Comparison of ENCODE assay signal across 12 cellular contexts in the genomic region with DNA sequence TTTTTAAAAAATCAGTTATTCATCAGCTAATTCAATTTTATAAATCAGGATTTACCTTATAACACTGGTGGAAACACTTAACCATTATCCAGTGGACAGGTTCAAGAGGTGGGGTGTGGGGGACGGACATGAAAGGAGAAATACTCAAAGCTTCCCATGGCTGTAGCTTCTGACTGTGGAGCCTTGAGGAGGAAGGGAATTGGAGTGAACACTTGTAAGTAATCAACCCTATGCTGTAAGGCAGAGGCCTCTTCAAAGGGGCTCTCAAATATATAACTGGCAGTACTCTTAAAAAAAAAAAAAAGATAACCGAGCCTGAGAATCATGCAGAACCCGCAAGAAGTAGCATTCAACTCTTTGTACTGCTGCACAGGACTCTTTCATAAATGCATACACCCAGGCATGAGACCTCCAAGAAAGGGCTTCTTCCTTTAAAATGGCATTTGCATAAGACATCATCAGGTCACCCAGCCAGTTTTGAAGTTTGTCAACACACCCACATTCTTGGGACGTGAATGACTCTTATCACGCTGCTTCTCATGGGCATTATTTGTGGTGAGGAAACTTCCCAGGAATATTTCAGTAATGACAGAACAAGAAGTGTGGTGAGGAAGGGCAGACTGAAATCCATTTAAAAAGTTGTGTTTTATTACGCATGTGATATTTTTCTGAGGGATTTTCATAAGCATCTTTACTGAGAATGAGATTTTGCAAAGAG. TPM values are rescaled to one million over a fixed set of nuclear protein-coding genes. Genes with fewer than 3 reads are reported as not detected.
DNase-seq lines count a peak whose midpoint lies in the region; ATAC-seq, FAIRE-seq and TF ChIP-seq lines count a peak whose summit lies in the region.
"Had no signal": no experiment of that assay in that cellular context is flagged by ENCODE, and none has a peak within 500 bp of the region (broad histone marks: within the 10 kb centered on the region; RNA-seq: fewer than 3 reads in every experiment).

No MANE protein-coding gene starts in this region.

- H3K4me1 ChIP-seq in A549 (peaks cover 30% of the 10 kb centered on the region), body of pancreas (peaks cover 4% of the 10 kb centered on the region)
- H3K4me1 ChIP-seq: parathyroid adenoma had no signal

- TF ChIP-seq POLR2A in A549 (IDR thresholded peaks at IDR 0.05; ENCODE audit: low read length) (no peak), body of pancreas (IDR thresholded peaks at IDR 0.05) (no peak)

- H3K9me3 ChIP-seq in A549 = peaks cover 18% of the 10 kb centered on the region
- H3K9me3 ChIP-seq in body of pancreas = no peaks in the 10 kb centered on the region

- FAIRE-seq in A549 (lab: Jason Lieb, UNC) = no peak
- FAIRE-seq: endothelial cell of umbilical vein had no signal

- peak overlapping the region in 1 of 2 experiments; percentile 24; a peak in 1 of 6 replicates for H3K27ac ChIP-seq in A549
- no peak overlapping the region for H3K27ac ChIP-seq in body of pancreas
- H3K27ac ChIP-seq: parathyroid adenoma had no signal

- intact Hi-C loops in body of pancreas (cut with DNase I) (no loop called here), sciatic nerve (cut with DNase I) (no loop called here)

- peak; percentile 35 to 74 for DNase-seq in A549 (ENCODE audit: low read depth in 1 of 2, low spot score in 1 of 2)
- DNase-seq in HPDE6-E6E7 (ENCODE audit: extremely low spot score) = peak; percentile 67
- no peak for DNase-seq in body of pancreas
- DNase-seq in kidney tubule cell (ENCODE audit: low spot score) = peak; percentile 93
- no peak for DNase-seq in hypothalamus (lab: John Stamatoyannopoulos, UW)
- DNase-seq in sciatic nerve (ENCODE audit: low spot score) = no peak
- no peak for DNase-seq in mesenteric fat pad (ENCODE audit: low spot score)
- DNase-seq: H7, Kasumi-1 had no signal

- H3K36me3 ChIP-seq in body of pancreas (replicated peaks in 1 of 2; ENCODE audit: insufficient read depth in 1 of 2, low read depth in 2 of 2) = no peaks in the 10 kb centered on the region

- CTCF ChIA-PET in A549 (lab: Yijun Ruan, JAX) = interaction anchor here (1.4 kb wide), 2 partner anchors 16 to 21 kb away, joined by 4 read pairs; no protein-coding TSS in a partner anchor

- no peak for TF ChIP-seq EP300 in A549 (IDR thresholded peaks at IDR 0.05)

- H3K4me3 ChIP-seq in A549 = no peak overlapping the region
- no peak overlapping the region for H3K4me3 ChIP-seq in body of pancreas

- H3K4me2 ChIP-seq in A549 = peak overlapping the region; percentile 43

- TF ChIP-seq RAD21 in A549 (conservative IDR thresholded peaks at IDR 0.05 in 1 of 2, IDR thresholded peaks at IDR 0.05 in 1 of 2) = no peak

- 65% methylated on average over 6 of the region's 6 CpGs for WGBS in A549 (ENCODE audit: missing lambda C conversion rate)
- WGBS in body of pancreas, 2 donors = 71 to 74% methylated on average over 6 of the region's 6 CpGs

- ATAC-seq in A549 (peak; percentile 70 to 74), body of pancreas (peak; percentile 48), HG02840 (IDR thresholded peaks at IDR 0.05; ENCODE audit: low FRiP score, unreplicated experiment) (no peak), sciatic nerve (no peak)

- no peak for TF ChIP-seq CTCF in A549 (IDR thresholded peaks at IDR 0.05)
- no peak for TF ChIP-seq CTCF in body of pancreas (IDR thresholded peaks at IDR 0.05)

- no peaks in the 10 kb centered on the region for H3K27me3 ChIP-seq in body of pancreas

- POLR2A ChIA-PET in A549 (lab: Yijun Ruan, JAX) = interaction anchor here (0.8 kb wide), 1 partner anchor 19 kb away, joined by 5 read pairs; no protein-coding TSS in a partner anchor

TF ChIP-seq in A549, 52 proteins besides CTCF, POLR2A, EP300 and RAD21:
- TF ChIP-seq GATA3 (IDR thresholded peaks at IDR 0.05; ENCODE audit: borderline replicate concordance) = 0 out of 2 replicates have a peak, but pooled peaks have one; percentile 13
- TF ChIP-seq, protein P1, sequence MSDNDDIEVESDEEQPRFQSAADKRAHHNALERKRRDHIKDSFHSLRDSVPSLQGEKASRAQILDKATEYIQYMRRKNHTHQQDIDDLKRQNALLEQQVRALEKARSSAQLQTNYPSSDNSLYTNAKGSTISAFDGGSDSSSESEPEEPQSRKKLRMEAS (IDR thresholded peaks at IDR 0.05) = peak; percentile 31; the same call in 1 of the 2 replicates
- TF ChIP-seq JUNB (IDR thresholded peaks at IDR 0.05) = no peak
- no peak for TF ChIP-seq FOSL2 (IDR thresholded peaks at IDR 0.05)
- TF ChIP-seq FOSL2 (CRISPR knock-in tag; IDR thresholded peaks at IDR 0.05) = peak; percentile 65
- no peak for TF ChIP-seq FOXS1 (CRISPR knock-in tag; IDR thresholded peaks at IDR 0.05)
- TF ChIP-seq CEBPB (IDR thresholded peaks at IDR 0.05) = peak in 1 of 2 experiments; percentile 18; a peak in 1 of 4 replicates
TF ChIP-seq in A549: peak in this region for 4.

RNA-seq across cellular contexts. Expression of a gene that starts 8.1 kb away (rescaled TPM):
- 92.4 and 133 TPM in 2 replicates for polyA plus RNA-seq in A549 (2011; rRNA removed)
- polyA plus RNA-seq in A549 (2012; cell fraction: cytosol; rRNA removed) = 17.7 and 20.7 TPM in 2 replicates
- polyA plus RNA-seq in A549 (2012; cell fraction: nucleus; rRNA removed) = 37.9 and 45.6 TPM in 2 replicates
- polyA plus RNA-seq in A549 (2017; fragmentation: RNase III; extraction: RNeasy Plus Mini Kit Qiagen cat#74134 plus additional on column Dnase treatment) = 46.0 to 61.2 TPM (median 58.5 TPM) in 3 replicates
- polyA minus RNA-seq in A549 (2011; rRNA and poly(A)+ RNA removed) = 75.0 and 78.8 TPM in 2 replicates
- 10 to 100 TPM; 11.7 to 22.4 TPM for total RNA-seq in body of pancreas
- 103 TPM for total RNA-seq in sciatic nerve
- 141 TPM for total RNA-seq in mesenteric fat pad

Comparison
In these comparisons a context has a peak if more than half of its experiments do, and no peak if none do; other contexts are left out.
1. ATAC-seq: peak in A549 (2 of 2) and body of pancreas (single experiment); none in HG02840 (single experiment) and sciatic nerve (single experiment).
2. DNase-seq: peak in A549 (2 of 2), HPDE6-E6E7 (single experiment) and kidney tubule cell (single experiment); none in body of pancreas (0 of 4), hypothalamus (0 of 51), sciatic nerve (single experiment) and mesenteric fat pad (single experiment).